ENCODE assay signal across 36 cellular contexts in the genomic region with DNA sequence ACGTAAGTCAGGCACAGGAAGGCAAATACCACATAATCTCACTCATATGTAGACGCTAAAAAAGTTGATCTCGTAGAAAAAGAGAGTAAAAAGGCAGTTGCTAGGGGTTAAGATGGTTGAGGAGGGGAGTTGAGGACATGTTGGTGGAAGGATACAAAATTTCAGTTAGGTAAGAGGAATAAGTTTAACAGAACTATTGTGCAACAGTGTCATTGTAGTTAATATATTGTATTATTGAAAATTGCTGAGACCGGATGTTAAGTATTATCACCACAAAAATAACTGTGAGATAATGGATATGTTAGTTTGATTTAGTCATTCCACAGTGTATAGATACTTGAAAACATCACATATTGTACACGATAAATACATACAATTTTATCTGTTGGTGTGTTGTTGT.
"Had no signal": no experiment of that assay in that cellular context is flagged by ENCODE, and none has a peak within 500 bp of the region (broad histone marks: within the 10 kb centered on the region; RNA-seq: fewer than 3 reads in every experiment).

No MANE protein-coding gene starts in this region.

- H3K4me1 ChIP-seq: adrenal gland, body of pancreas, breast epithelium had no signal

- H3K27ac ChIP-seq: adrenal gland, body of pancreas, brain microvascular endothelial cell, breast epithelium, WERI-Rb-1 had no signal

- H3K4me3 ChIP-seq: adrenal gland, body of pancreas, breast epithelium had no signal

- ATAC-seq: activated CD8-positive, alpha-beta T cell treated with anti-CD3 and anti-CD28 coated beads for 36 hours; activated naive CD4-positive, alpha-beta T cell treated with anti-CD3 and anti-CD28 coated beads, Interleukin-2, amount 50 U/mL, for 72 hours; activated T-cell treated with anti-CD3 and anti-CD28 coated beads, Interleukin-2, amount 50 U/mL, for 4 hours; activated T-cell treated with anti-CD3 and anti-CD28 coated beads, Interleukin-2, amount 50 U/mL, for 72 hours; activated T-helper 17 cell treated with anti-CD3 and anti-CD28 coated beads, Interleukin-2, amount 50 U/mL, for 72 hours; body of pancreas had no signal

- H3K36me3 Mint-ChIP-seq: activated CD4-positive, alpha-beta memory T cell treated with anti-CD3 and anti-CD28 coated beads for 36 hours; activated naive CD4-positive, alpha-beta T cell treated with anti-CD3 and anti-CD28 coated beads, Interleukin-2, amount 50 U/mL, for 72 hours; activated naive CD8-positive, alpha-beta T cell treated with anti-CD3 and anti-CD28 coated beads for 36 hours had no signal

- DNase-seq: activated B cell treated with CpG ODN at 0.5 μM for 24 hours; activated CD4-positive, alpha-beta memory T cell treated with anti-CD3 and anti-CD28 coated beads for 36 hours; activated CD4-positive, alpha-beta T cell treated with anti-CD3 and anti-CD28 coated beads for 4 hours; activated CD4-positive, alpha-beta T cell treated with anti-CD3 and anti-CD28 coated beads, Interleukin-2, amount 10 ng/mL, durations not matched to agents 7 days and 5 days; activated CD4-positive, alpha-beta T cell treated with anti-CD3 and anti-CD28 coated beads, Interleukin-2, amount 50 U/mL, for 4 hours; activated CD4-positive, CD25-positive, alpha-beta regulatory T cell treated with anti-CD3 and anti-CD28 coated beads, Interleukin-2, amount 50 U/mL, for 72 hours; activated CD8-positive, alpha-beta memory T cell treated with anti-CD3 and anti-CD28 coated beads, Interleukin-2, amount 50 U/mL, for 4 hours; activated CD8-positive, alpha-beta T cell treated with anti-CD3 and anti-CD28 coated beads for 36 hours; activated effector memory CD4-positive, alpha-beta T cell treated with anti-CD3 and anti-CD28 coated beads, Interleukin-2, amount 50 U/mL, for 16 hours; activated gamma-delta T cell treated with Interleukin-2 at 50 U/mL for 16 hours; activated naive CD4-positive, alpha-beta T cell; activated naive CD4-positive, alpha-beta T cell treated with anti-CD3 and anti-CD28 coated beads for 36 hours; activated naive CD4-positive, alpha-beta T cell treated with anti-CD3 and anti-CD28 coated beads, Interleukin-2, amount 50 U/mL, for 16 hours; activated naive CD8-positive, alpha-beta T cell treated with anti-CD3 and anti-CD28 coated beads for 36 hours; activated T-cell treated with anti-CD3 and anti-CD28 coated beads for 4 hours; activated T-cell treated with anti-CD3 and anti-CD28 coated beads, Interleukin-2, amount 50 U/mL, for 1 hour; activated T-cell treated with anti-CD3 and anti-CD28 coated beads, Interleukin-2, amount 50 U/mL, for 4 hours; activated T-cell treated with anti-CD3 and anti-CD28 coated beads, Interleukin-2, amount 50 U/mL, for 72 hours; adrenal gland; amniotic stem cell; aorta; body of pancreas; brain microvascular endothelial cell; central memory CD4-positive, alpha-beta T cell; T-helper 1 cell; T-helper 2 cell; T-helper 9 cell; WERI-Rb-1 had no signal

- H3K4me1 Mint-ChIP-seq: activated B cell treated with CpG ODN at 0.5 μM for 24 hours; activated CD4-positive, alpha-beta T cell treated with anti-CD3 and anti-CD28 coated beads, Interleukin-2, amount 10 ng/mL, durations not matched to agents 7 days and 5 days; activated naive CD8-positive, alpha-beta T cell treated with anti-CD3 and anti-CD28 coated beads for 36 hours; activated T-helper 17 cell treated with anti-CD3 and anti-CD28 coated beads, Interleukin-2, amount 50 U/mL, for 72 hours had no signal

- H3K4me3 Mint-ChIP-seq: activated B cell treated with CpG ODN at 0.5 μM for 24 hours; activated CD4-positive, alpha-beta memory T cell treated with anti-CD3 and anti-CD28 coated beads for 36 hours; activated CD4-positive, alpha-beta T cell treated with anti-CD3 and anti-CD28 coated beads, Interleukin-2, amount 10 ng/mL, durations not matched to agents 7 days and 5 days; activated CD8-positive, alpha-beta T cell treated with anti-CD3 and anti-CD28 coated beads for 36 hours; activated naive CD4-positive, alpha-beta T cell treated with anti-CD3 and anti-CD28 coated beads for 36 hours; activated naive CD8-positive, alpha-beta T cell treated with anti-CD3 and anti-CD28 coated beads for 36 hours; activated T-cell treated with anti-CD3 and anti-CD28 coated beads, Interleukin-2, amount 50 U/mL, for 4 hours; activated T-cell treated with anti-CD3 and anti-CD28 coated beads, Interleukin-2, amount 50 U/mL, for 72 hours; activated T-helper 1 cell treated with anti-CD3 and anti-CD28 coated beads, Interleukin-12 subunit alpha, Interleukin-12 subunit beta, Interleukin-2, Interleukin-4 antibody, amounts not matched to agents 30 ng/mL and 10 ng/mL and 1 ng/mL, durations not matched to agents 14 hours and 24 hours and 36 hours; activated T-helper 17 cell treated with anti-CD3 and anti-CD28 coated beads, Interleukin-2, amount 50 U/mL, for 72 hours; T-helper 1 cell treated with Interleukin-12 subunit alpha and Interleukin-12 subunit beta and Interleukin-4 antibody, amounts not matched to agents 30 μg/mL and 1 μg/mL, for 36 hours; T-helper 2 cell treated with Interferon-gamma antibody and Interleukin-4, amounts not matched to agents 5 μg/mL and 100 μg/mL, for 36 hours had no signal

- H3K9me3 Mint-ChIP-seq: activated B cell treated with CpG ODN at 0.5 μM for 24 hours; activated CD4-positive, alpha-beta memory T cell treated with anti-CD3 and anti-CD28 coated beads for 36 hours; activated CD4-positive, alpha-beta T cell treated with anti-CD3 and anti-CD28 coated beads, Interleukin-2, amount 10 ng/mL, durations not matched to agents 7 days and 5 days; activated CD8-positive, alpha-beta T cell treated with anti-CD3 and anti-CD28 coated beads for 36 hours; activated naive CD4-positive, alpha-beta T cell treated with anti-CD3 and anti-CD28 coated beads for 36 hours; activated naive CD4-positive, alpha-beta T cell treated with anti-CD3 and anti-CD28 coated beads, Interleukin-2, amount 50 U/mL, for 72 hours; activated naive CD8-positive, alpha-beta T cell treated with anti-CD3 and anti-CD28 coated beads for 36 hours; activated T-cell treated with anti-CD3 and anti-CD28 coated beads, Interleukin-2, amount 50 U/mL, for 4 hours; activated T-cell treated with anti-CD3 and anti-CD28 coated beads, Interleukin-2, amount 50 U/mL, for 72 hours; activated T-helper 1 cell treated with anti-CD3 and anti-CD28 coated beads, Interleukin-12 subunit alpha, Interleukin-12 subunit beta, Interleukin-2, Interleukin-4 antibody, amounts not matched to agents 30 ng/mL and 10 ng/mL and 1 ng/mL, durations not matched to agents 14 hours and 24 hours and 36 hours; activated T-helper 17 cell treated with anti-CD3 and anti-CD28 coated beads, Interleukin-2, amount 50 U/mL, for 72 hours; T-helper 1 cell treated with Interleukin-12 subunit alpha and Interleukin-12 subunit beta and Interleukin-4 antibody, amounts not matched to agents 30 μg/mL and 1 μg/mL, for 36 hours; T-helper 2 cell treated with Interferon-gamma antibody and Interleukin-4, amounts not matched to agents 5 μg/mL and 100 μg/mL, for 36 hours had no signal

- FAIRE-seq: astrocyte, TTC549 had no signal

- H3K9me3 ChIP-seq: adrenal gland, breast epithelium had no signal

- H3K27me3 ChIP-seq: adrenal gland, body of pancreas, brain microvascular endothelial cell, breast epithelium had no signal

- H3K27me3 Mint-ChIP-seq: activated B cell treated with CpG ODN at 0.5 μM for 24 hours had no signal

- H3K27ac Mint-ChIP-seq: activated B cell treated with CpG ODN at 0.5 μM for 24 hours; activated CD4-positive, alpha-beta memory T cell treated with anti-CD3 and anti-CD28 coated beads for 36 hours; activated CD4-positive, alpha-beta T cell treated with anti-CD3 and anti-CD28 coated beads, Interleukin-2, amount 10 ng/mL, durations not matched to agents 7 days and 5 days; activated CD8-positive, alpha-beta T cell treated with anti-CD3 and anti-CD28 coated beads for 36 hours; activated naive CD4-positive, alpha-beta T cell treated with anti-CD3 and anti-CD28 coated beads for 36 hours; activated naive CD4-positive, alpha-beta T cell treated with anti-CD3 and anti-CD28 coated beads, Interleukin-2, amount 50 U/mL, for 72 hours; activated naive CD8-positive, alpha-beta T cell treated with anti-CD3 and anti-CD28 coated beads for 36 hours; activated T-cell treated with anti-CD3 and anti-CD28 coated beads, Interleukin-2, amount 50 U/mL, for 72 hours; activated T-helper 1 cell treated with anti-CD3 and anti-CD28 coated beads, Interleukin-12 subunit alpha, Interleukin-12 subunit beta, Interleukin-2, Interleukin-4 antibody, amounts not matched to agents 30 ng/mL and 10 ng/mL and 1 ng/mL, durations not matched to agents 14 hours and 24 hours and 36 hours; activated T-helper 17 cell treated with anti-CD3 and anti-CD28 coated beads, Interleukin-2, amount 50 U/mL, for 72 hours; T-helper 1 cell treated with Interleukin-12 subunit alpha and Interleukin-12 subunit beta and Interleukin-4 antibody, amounts not matched to agents 30 μg/mL and 1 μg/mL, for 36 hours; T-helper 2 cell treated with Interferon-gamma antibody and Interleukin-4, amounts not matched to agents 5 μg/mL and 100 μg/mL, for 36 hours had no signal

- H3K36me3 ChIP-seq: adrenal gland, brain microvascular endothelial cell, breast epithelium, WERI-Rb-1 had no signal
